ENCODE assay signal across 10 cellular contexts in genomic region chr12:125340791-125341190, GRCh38.
DNase-seq lines count a peak whose midpoint lies in the region; ATAC-seq, FAIRE-seq and TF ChIP-seq lines count a peak whose summit lies in the region.
"Had no signal": no experiment of that assay in that cellular context is flagged by ENCODE, and none has a peak within 500 bp of the region (broad histone marks: within the 10 kb centered on the region; RNA-seq: fewer than 3 reads in every experiment).

No MANE protein-coding gene starts in this region.

- H3K4me3 ChIP-seq in K562 (no peak overlapping the region), upper lobe of right lung (no peak overlapping the region), Peyer's patch (no peak overlapping the region)
- H3K4me3 ChIP-seq: skin epidermis had no signal

- in situ Hi-C loops in K562 (cut with MboI) = no loop called here

- H3K9me1 ChIP-seq in K562 (ENCODE audit: control insufficient read depth, insufficient read depth, low read length) = no peaks in the 10 kb centered on the region

- TF ChIP-seq CTCF in K562 (IDR thresholded peaks at IDR 0.05 in 2 of 3, conservative IDR thresholded peaks at IDR 0.05 in 1 of 3; ENCODE audit: insufficient read depth in 2 of 3, low read depth in 1 of 3, low read length in 3 of 3) = no peak
- no peak for TF ChIP-seq CTCF in upper lobe of right lung (IDR thresholded peaks at IDR 0.05)
- TF ChIP-seq CTCF in Peyer's patch (IDR thresholded peaks at IDR 0.05) = no peak

- POLR2A ChIA-PET in K562 (lab: Yijun Ruan, JAX) = interaction anchor here (0.7 kb wide), 1 partner anchor 46 kb away, joined by 3 read pairs; no protein-coding TSS in a partner anchor

- no TSS peak for BruUV-seq in K562 (replicated peaks; lab: Mats Ljungman, UMichigan)

- no peak overlapping the region for H3K27ac ChIP-seq in K562 (ENCODE audit: extremely low read depth, low read depth, low read length)
- H3K27ac ChIP-seq in upper lobe of right lung = no peak overlapping the region
- peak overlapping the region in 1 of 4 donors; percentile 25 for H3K27ac ChIP-seq in Peyer's patch
- H3K27ac ChIP-seq: skin epidermis had no signal

- H3K27me3 ChIP-seq in K562 (ENCODE audit: control insufficient read depth in 2 of 2, insufficient read depth in 2 of 2, low read length in 2 of 2) (peaks cover 0 to 11% of the 10 kb centered on the region in 2 experiments; a peak in 2 of 5 replicates), upper lobe of right lung (peaks cover 8% of the 10 kb centered on the region), Peyer's patch (no peaks in the 10 kb centered on the region)

- peak; percentile 2 for DNase-seq in NCI-H1092 treated with DMSO at 0.1 percent for 48 hours (lab: John Stamatoyannopoulos, UW)
- no peak for DNase-seq in NCI-H1092 (lab: John Stamatoyannopoulos, UW)
- no peak for DNase-seq in K562 (ENCODE audit: extremely low read depth in 1 of 4, low spot score in 3 of 4)
- peak; percentile 75 for DNase-seq in inferior parietal cortex (ENCODE audit: extremely low spot score)
- DNase-seq in upper lobe of right lung = no peak
- no peak for DNase-seq in NCI-H1048 (lab: John Stamatoyannopoulos, UW)
- DNase-seq in Peyer's patch = no peak
- DNase-seq: NK-92 treated with Interleukin-12 subunit alpha and Interleukin-12 subunit beta, amount 100 ng/mL, for 24 hours had no signal

- H2AFZ ChIP-seq in K562 (ENCODE audit: low read depth, low read length) = no peak overlapping the region

- H3K4me1 ChIP-seq in K562 (replicated peaks in 1 of 2; ENCODE audit: control insufficient read depth in 2 of 2, insufficient read depth in 2 of 2, low read length in 2 of 2) = no peaks in the 10 kb centered on the region
- H3K4me1 ChIP-seq in upper lobe of right lung = no peaks in the 10 kb centered on the region
- no peaks in the 10 kb centered on the region for H3K4me1 ChIP-seq in Peyer's patch

- intact Hi-C loops in K562 (cut with micrococcal nuclease) = no loop called here
- intact Hi-C loops in upper lobe of right lung (cut with DNase I) = no loop called here

- H3K4me2 ChIP-seq in K562 (ENCODE audit: insufficient read depth, low read length) = no peak overlapping the region

- TF ChIP-seq EP300 in K562 (IDR thresholded peaks at IDR 0.05; ENCODE audit: low read length) = no peak

- no peak for FAIRE-seq in K562 (lab: Jason Lieb, UNC)

- H4K20me1 ChIP-seq in K562 (replicated peaks; ENCODE audit: control insufficient read depth, insufficient read depth, low read length) = no peaks in the 10 kb centered on the region

- TF ChIP-seq POLR2A in K562 (conservative IDR thresholded peaks at IDR 0.05) = no peak
- TF ChIP-seq POLR2A in Peyer's patch (IDR thresholded peaks at IDR 0.05) = no peak

- no peak for TF ChIP-seq RAD21 in K562 (CRISPR knock-in tag; conservative IDR thresholded peaks at IDR 0.05 in 1 of 2, IDR thresholded peaks at IDR 0.05 in 1 of 2)

- H3K36me3 ChIP-seq in K562 (ENCODE audit: control insufficient read depth, insufficient read depth, low read length) (no peaks in the 10 kb centered on the region), upper lobe of right lung (no peaks in the 10 kb centered on the region), Peyer's patch (no peaks in the 10 kb centered on the region)

- no peaks in the 10 kb centered on the region for H3K79me2 ChIP-seq in K562 (ENCODE audit: control insufficient read depth, insufficient read depth, low read length)

- WGBS in K562 (ENCODE audit: insufficient coverage, low coverage, missing lambda C conversion rate) = 3% methylated on average over 5 of the region's 5 CpGs

- no peaks in the 10 kb centered on the region for H3K9me3 ChIP-seq in K562 (replicated peaks; ENCODE audit: control insufficient read depth, insufficient read depth, low read depth, low read length)
- H3K9me3 ChIP-seq in upper lobe of right lung = no peaks in the 10 kb centered on the region
- no peaks in the 10 kb centered on the region for H3K9me3 ChIP-seq in Peyer's patch

- H3K9ac ChIP-seq in K562 (ENCODE audit: insufficient read depth in 1 of 2, low read depth in 2 of 2, low read length in 2 of 2) = no peak overlapping the region

- CTCF ChIA-PET in K562 (lab: Yijun Ruan, JAX; ENCODE audit: low intra/inter-chr PET ratio) = no interaction called here

- ATAC-seq in K562 (peak; percentile 26; the same call in 1 of the 3 replicates), upper lobe of right lung (peak; percentile 65), HG03439 (IDR thresholded peaks at IDR 0.05; ENCODE audit: unreplicated experiment) (no peak)

TF ChIP-seq in K562, 482 proteins besides CTCF, POLR2A, EP300 and RAD21:
- TF ChIP-seq, protein P1, sequence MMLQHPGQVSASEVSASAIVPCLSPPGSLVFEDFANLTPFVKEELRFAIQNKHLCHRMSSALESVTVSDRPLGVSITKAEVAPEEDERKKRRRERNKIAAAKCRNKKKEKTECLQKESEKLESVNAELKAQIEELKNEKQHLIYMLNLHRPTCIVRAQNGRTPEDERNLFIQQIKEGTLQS (IDR thresholded peaks at IDR 0.05) = peak; percentile 39
- TF ChIP-seq, protein P1 (CRISPR knock-in tag; conservative IDR thresholded peaks at IDR 0.05) = no peak
- no peak for TF ChIP-seq ETS1 (conservative IDR thresholded peaks at IDR 0.05; ENCODE audit: control insufficient read depth, low read depth, low read length)
- no peak for TF ChIP-seq ZNF766 (CRISPR knock-in tag; conservative IDR thresholded peaks at IDR 0.05)
- TF ChIP-seq NFATC3 (IDR thresholded peaks at IDR 0.05) = no peak
- TF ChIP-seq JUND (IDR thresholded peaks at IDR 0.05; ENCODE audit: borderline replicate concordance, low read depth, low read length) = peak; percentile 32; the same call in 1 of the 2 replicates
- peak; percentile 68; the same call in 2 of the 3 replicates for TF ChIP-seq JUND (tag; IDR thresholded peaks at IDR 0.05; ENCODE audit: borderline replicate concordance, low read depth, low read length)
- no peak for TF ChIP-seq E2F6 (IDR thresholded peaks at IDR 0.05; ENCODE audit: borderline replicate concordance in 1 of 2, extremely low read depth in 1 of 2, insufficient read depth in 1 of 2, insufficient read length in 1 of 2, low read depth in 1 of 2, low read length in 1 of 2, poor library complexity in 1 of 2, severe bottlenecking in 1 of 2)
- TF ChIP-seq ATF7 (IDR thresholded peaks at IDR 0.05) = peak; percentile 59

Comparison
In these comparisons a context has a peak if more than half of its experiments do, and no peak if none do; other contexts are left out.
1. DNase-seq: peak in NCI-H1092 treated with DMSO at 0.1 percent for 48 hours (single experiment) and inferior parietal cortex (single experiment); none in NCI-H1092 (single experiment), K562 (0 of 4), upper lobe of right lung (single experiment), NCI-H1048 (single experiment) and Peyer's patch (0 of 3).